3 cellular contexts compared by ENCODE assay signal in the genomic region with DNA sequence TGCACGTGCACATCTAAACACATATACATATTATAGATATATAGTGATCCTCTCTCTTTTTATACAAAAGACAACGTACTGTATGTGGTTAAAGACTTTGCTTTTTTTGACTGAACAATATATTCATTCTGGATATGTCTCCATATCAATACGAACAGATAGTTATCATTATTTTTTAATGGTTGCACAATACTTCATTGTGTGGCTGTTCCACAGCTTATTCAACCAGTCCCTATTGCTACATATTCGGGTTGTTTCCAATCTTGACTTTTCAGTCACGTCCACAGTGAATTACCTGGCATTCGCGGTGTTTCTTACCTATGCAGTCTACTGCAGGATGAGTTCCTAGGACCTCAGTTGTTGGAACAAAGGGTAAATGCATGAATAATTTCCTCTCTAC.
TF ChIP-seq lines count a peak whose summit lies in the region.

No MANE protein-coding gene starts in this region.

TF ChIP-seq in HepG2, 621 proteins besides CTCF, POLR2A, EP300 and RAD21:
- TF ChIP-seq CEBPB (IDR thresholded peaks at IDR 0.05; ENCODE audit: borderline replicate concordance, low read depth, low read length) (0 out of 2 replicates have a peak, but pooled peaks have one; percentile 60), FOXK2 (IDR thresholded peaks at IDR 0.05) (no peak)

TF ChIP-seq in IMR-90, 13 proteins besides CTCF, POLR2A, EP300 and RAD21:
- TF ChIP-seq CHD1 (IDR thresholded peaks at IDR 0.05; ENCODE audit: low read depth, low read length): no peak
- TF ChIP-seq BHLHE40 (IDR thresholded peaks at IDR 0.05; ENCODE audit: low read depth, low read length): no peak
- TF ChIP-seq FOS (IDR thresholded peaks at IDR 0.05; ENCODE audit: low read depth, low read length): no peak
- TF ChIP-seq, protein P1, sequence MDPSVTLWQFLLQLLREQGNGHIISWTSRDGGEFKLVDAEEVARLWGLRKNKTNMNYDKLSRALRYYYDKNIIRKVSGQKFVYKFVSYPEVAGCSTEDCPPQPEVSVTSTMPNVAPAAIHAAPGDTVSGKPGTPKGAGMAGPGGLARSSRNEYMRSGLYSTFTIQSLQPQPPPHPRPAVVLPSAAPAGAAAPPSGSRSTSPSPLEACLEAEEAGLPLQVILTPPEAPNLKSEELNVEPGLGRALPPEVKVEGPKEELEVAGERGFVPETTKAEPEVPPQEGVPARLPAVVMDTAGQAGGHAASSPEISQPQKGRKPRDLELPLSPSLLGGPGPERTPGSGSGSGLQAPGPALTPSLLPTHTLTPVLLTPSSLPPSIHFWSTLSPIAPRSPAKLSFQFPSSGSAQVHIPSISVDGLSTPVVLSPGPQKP (IDR thresholded peaks at IDR 0.05; ENCODE audit: borderline replicate concordance, low read depth, low read length): no peak
- TF ChIP-seq NFE2L2 (IDR thresholded peaks at IDR 0.05; ENCODE audit: low read depth, low read length): no peak
- TF ChIP-seq, protein P2, sequence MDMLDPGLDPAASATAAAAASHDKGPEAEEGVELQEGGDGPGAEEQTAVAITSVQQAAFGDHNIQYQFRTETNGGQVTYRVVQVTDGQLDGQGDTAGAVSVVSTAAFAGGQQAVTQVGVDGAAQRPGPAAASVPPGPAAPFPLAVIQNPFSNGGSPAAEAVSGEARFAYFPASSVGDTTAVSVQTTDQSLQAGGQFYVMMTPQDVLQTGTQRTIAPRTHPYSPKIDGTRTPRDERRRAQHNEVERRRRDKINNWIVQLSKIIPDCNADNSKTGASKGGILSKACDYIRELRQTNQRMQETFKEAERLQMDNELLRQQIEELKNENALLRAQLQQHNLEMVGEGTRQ (IDR thresholded peaks at IDR 0.05; ENCODE audit: low read depth, low read length): no peak
- no peak for TF ChIP-seq MAZ (IDR thresholded peaks at IDR 0.05; ENCODE audit: borderline replicate concordance, low read depth, low read length)
- TF ChIP-seq CEBPB (IDR thresholded peaks at IDR 0.05; ENCODE audit: low read depth, low read length): peak; percentile 73

TF ChIP-seq in K562, 482 proteins besides CTCF, POLR2A, EP300 and RAD21:
- TF ChIP-seq CEBPG (CRISPR knock-in tag; IDR thresholded peaks at IDR 0.05): no peak
- peak; percentile 20 to 45; a peak in 1 of 4 replicates for TF ChIP-seq CEBPG (tag; conservative IDR thresholded peaks at IDR 0.05 in 1 of 2, IDR thresholded peaks at IDR 0.05 in 1 of 2)
- TF ChIP-seq, protein P3, sequence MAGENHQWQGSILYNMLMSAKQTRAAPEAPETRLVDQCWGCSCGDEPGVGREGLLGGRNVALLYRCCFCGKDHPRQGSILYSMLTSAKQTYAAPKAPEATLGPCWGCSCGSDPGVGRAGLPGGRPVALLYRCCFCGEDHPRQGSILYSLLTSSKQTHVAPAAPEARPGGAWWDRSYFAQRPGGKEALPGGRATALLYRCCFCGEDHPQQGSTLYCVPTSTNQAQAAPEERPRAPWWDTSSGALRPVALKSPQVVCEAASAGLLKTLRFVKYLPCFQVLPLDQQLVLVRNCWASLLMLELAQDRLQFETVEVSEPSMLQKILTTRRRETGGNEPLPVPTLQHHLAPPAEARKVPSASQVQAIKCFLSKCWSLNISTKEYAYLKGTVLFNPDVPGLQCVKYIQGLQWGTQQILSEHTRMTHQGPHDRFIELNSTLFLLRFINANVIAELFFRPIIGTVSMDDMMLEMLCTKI (IDR thresholded peaks at IDR 0.05; ENCODE audit: partially characterized antibody): no peak
- peak; percentile 41 for TF ChIP-seq CEBPB (tag; IDR thresholded peaks at IDR 0.05)
